22 cellular contexts compared by ENCODE assay signal in genomic region chr2:207790898-207791297, GRCh38.
"Had no signal": no experiment of that assay in that cellular context is flagged by ENCODE, and none has a peak within 500 bp of the region (broad histone marks: within the 10 kb centered on the region; RNA-seq: fewer than 3 reads in every experiment).

No MANE protein-coding gene starts in this region.

- H3K4me3 ChIP-seq: ascending aorta, mucosa of descending colon, neural progenitor cell, ovary, smooth muscle cell, suprapubic skin, transverse colon, vagina had no signal

- H3K9me3 ChIP-seq: ascending aorta, mucosa of descending colon, ovary, suprapubic skin, transverse colon, vagina had no signal

- H3K4me2 ChIP-seq: neural progenitor cell, smooth muscle cell had no signal

- H3K27ac ChIP-seq: ascending aorta, neural progenitor cell, ovary, suprapubic skin, transverse colon, vagina had no signal

- H3K9ac ChIP-seq: neural progenitor cell had no signal

- H3K27ac Mint-ChIP-seq: activated B cell treated with CpG ODN at 0.5 μM for 24 hours; activated CD4-positive, alpha-beta memory T cell treated with anti-CD3 and anti-CD28 coated beads, Interleukin-2, amount 10 ng/mL, durations not matched to agents 7 days and 5 days; memory B cell; neural progenitor cell; stimulated activated naive CD8-positive, alpha-beta T cell treated with anti-CD3 and anti-CD28 coated beads, Interleukin-15, amount 100 ng/mL, for 72 hours had no signal

- H3K4me3 Mint-ChIP-seq: activated B cell treated with CpG ODN at 0.5 μM for 24 hours; activated CD4-positive, alpha-beta memory T cell treated with anti-CD3 and anti-CD28 coated beads, Interleukin-2, amount 10 ng/mL, durations not matched to agents 7 days and 5 days; activated T-cell treated with anti-CD3 and anti-CD28 coated beads, Interleukin-2, amount 50 U/mL, for 4 hours; memory B cell; neural progenitor cell; stimulated activated naive CD8-positive, alpha-beta T cell treated with anti-CD3 and anti-CD28 coated beads, Interleukin-15, amount 100 ng/mL, for 72 hours had no signal

- H3K36me3 Mint-ChIP-seq: memory B cell, naive B cell, neural progenitor cell had no signal

- H2AFZ ChIP-seq: neural progenitor cell had no signal

- DNase-seq: activated B cell treated with CpG ODN at 0.5 μM for 24 hours; activated CD4-positive, alpha-beta memory T cell treated with anti-CD3 and anti-CD28 coated beads, Interleukin-2, amount 10 ng/mL, durations not matched to agents 7 days and 5 days; activated CD4-positive, alpha-beta T cell treated with anti-CD3 and anti-CD28 coated beads for 48 hours; activated effector memory CD4-positive, alpha-beta T cell treated with Interleukin-2 at 50 U/mL for 16 hours; activated naive CD4-positive, alpha-beta T cell treated with anti-CD3 and anti-CD28 coated beads, Interleukin-2, amount 50 U/mL, for 16 hours; activated T-cell treated with anti-CD3 and anti-CD28 coated beads, Interleukin-2, amount 50 U/mL, for 4 hours; effector CD8-positive, alpha-beta T cell; hippocampal formation; mucosa of descending colon; naive B cell; ovary; stimulated activated CD4-positive, alpha-beta T cell treated with anti-CD3 and anti-CD28 coated beads, Interleukin-4, amount 100 ng/mL, for 1 hour; stimulated activated naive CD8-positive, alpha-beta T cell treated with anti-CD3 and anti-CD28 coated beads, Interleukin-15, amount 100 ng/mL, for 72 hours; T-helper 1 cell; T-helper 9 cell; transverse colon had no signal

- H3K4me1 Mint-ChIP-seq: activated B cell treated with CpG ODN at 0.5 μM for 24 hours; activated CD4-positive, alpha-beta memory T cell treated with anti-CD3 and anti-CD28 coated beads, Interleukin-2, amount 10 ng/mL, durations not matched to agents 7 days and 5 days; memory B cell; naive B cell; stimulated activated naive CD8-positive, alpha-beta T cell treated with anti-CD3 and anti-CD28 coated beads, Interleukin-15, amount 100 ng/mL, for 72 hours had no signal

- H3K27me3 ChIP-seq: ascending aorta, neural progenitor cell, ovary, suprapubic skin, transverse colon, vagina had no signal

- H3K9me3 Mint-ChIP-seq: activated B cell treated with CpG ODN at 0.5 μM for 24 hours; activated CD4-positive, alpha-beta memory T cell treated with anti-CD3 and anti-CD28 coated beads, Interleukin-2, amount 10 ng/mL, durations not matched to agents 7 days and 5 days; activated T-cell treated with anti-CD3 and anti-CD28 coated beads, Interleukin-2, amount 50 U/mL, for 4 hours; memory B cell; naive B cell; neural progenitor cell; stimulated activated naive CD8-positive, alpha-beta T cell treated with anti-CD3 and anti-CD28 coated beads, Interleukin-15, amount 100 ng/mL, for 72 hours had no signal

- H3K36me3 ChIP-seq: ascending aorta, neural progenitor cell, ovary, suprapubic skin, transverse colon, vagina had no signal

- H3K4me1 ChIP-seq: ascending aorta, vagina had no signal
